Comparison of ENCODE assay signal across 1 cellular context in the genomic region with DNA sequence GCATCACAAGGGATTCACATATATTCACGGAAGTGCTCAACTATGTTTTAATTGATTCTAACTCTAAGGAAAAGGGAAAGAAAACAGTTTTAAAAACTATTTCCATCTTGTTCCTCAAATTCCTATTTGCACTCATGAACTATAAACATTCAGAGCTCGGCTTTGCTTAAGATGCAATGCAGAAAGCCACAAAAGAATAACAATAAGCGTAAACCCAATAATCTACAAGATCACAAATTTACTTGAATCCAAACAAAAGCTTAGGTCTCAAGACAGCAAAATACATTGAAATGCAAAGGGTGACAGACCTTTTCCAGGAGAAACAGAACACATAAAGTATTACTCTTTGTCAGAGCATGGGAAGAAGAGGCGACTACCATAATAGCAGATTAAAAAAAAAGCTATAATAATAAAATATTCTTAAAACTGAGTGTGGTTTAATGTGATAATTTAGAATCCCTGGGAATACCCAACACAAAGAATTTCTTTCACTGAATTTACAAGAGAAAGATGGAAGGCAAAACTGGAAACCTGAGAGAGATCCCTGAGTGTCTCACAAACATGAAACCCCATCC.
TF ChIP-seq lines count a peak whose summit lies in the region.

No MANE protein-coding gene starts in this region.

TF ChIP-seq in GM23338, 12 proteins besides CTCF, POLR2A, EP300 and RAD21:
- TF ChIP-seq REST (IDR thresholded peaks at IDR 0.05; ENCODE audit: unreplicated experiment) (no peak), JUNB (IDR thresholded peaks at IDR 0.05; ENCODE audit: unreplicated experiment) (no peak), STAT1 (IDR thresholded peaks at IDR 0.05; ENCODE audit: unreplicated experiment) (no peak), EZH2 (IDR thresholded peaks at IDR 0.05; ENCODE audit: low read depth, unreplicated experiment) (no peak), ZNF114 (CRISPR knock-in tag; IDR thresholded peaks at IDR 0.05) (no peak), ETS1 (IDR thresholded peaks at IDR 0.05) (no peak)
- TF ChIP-seq, protein P1, sequence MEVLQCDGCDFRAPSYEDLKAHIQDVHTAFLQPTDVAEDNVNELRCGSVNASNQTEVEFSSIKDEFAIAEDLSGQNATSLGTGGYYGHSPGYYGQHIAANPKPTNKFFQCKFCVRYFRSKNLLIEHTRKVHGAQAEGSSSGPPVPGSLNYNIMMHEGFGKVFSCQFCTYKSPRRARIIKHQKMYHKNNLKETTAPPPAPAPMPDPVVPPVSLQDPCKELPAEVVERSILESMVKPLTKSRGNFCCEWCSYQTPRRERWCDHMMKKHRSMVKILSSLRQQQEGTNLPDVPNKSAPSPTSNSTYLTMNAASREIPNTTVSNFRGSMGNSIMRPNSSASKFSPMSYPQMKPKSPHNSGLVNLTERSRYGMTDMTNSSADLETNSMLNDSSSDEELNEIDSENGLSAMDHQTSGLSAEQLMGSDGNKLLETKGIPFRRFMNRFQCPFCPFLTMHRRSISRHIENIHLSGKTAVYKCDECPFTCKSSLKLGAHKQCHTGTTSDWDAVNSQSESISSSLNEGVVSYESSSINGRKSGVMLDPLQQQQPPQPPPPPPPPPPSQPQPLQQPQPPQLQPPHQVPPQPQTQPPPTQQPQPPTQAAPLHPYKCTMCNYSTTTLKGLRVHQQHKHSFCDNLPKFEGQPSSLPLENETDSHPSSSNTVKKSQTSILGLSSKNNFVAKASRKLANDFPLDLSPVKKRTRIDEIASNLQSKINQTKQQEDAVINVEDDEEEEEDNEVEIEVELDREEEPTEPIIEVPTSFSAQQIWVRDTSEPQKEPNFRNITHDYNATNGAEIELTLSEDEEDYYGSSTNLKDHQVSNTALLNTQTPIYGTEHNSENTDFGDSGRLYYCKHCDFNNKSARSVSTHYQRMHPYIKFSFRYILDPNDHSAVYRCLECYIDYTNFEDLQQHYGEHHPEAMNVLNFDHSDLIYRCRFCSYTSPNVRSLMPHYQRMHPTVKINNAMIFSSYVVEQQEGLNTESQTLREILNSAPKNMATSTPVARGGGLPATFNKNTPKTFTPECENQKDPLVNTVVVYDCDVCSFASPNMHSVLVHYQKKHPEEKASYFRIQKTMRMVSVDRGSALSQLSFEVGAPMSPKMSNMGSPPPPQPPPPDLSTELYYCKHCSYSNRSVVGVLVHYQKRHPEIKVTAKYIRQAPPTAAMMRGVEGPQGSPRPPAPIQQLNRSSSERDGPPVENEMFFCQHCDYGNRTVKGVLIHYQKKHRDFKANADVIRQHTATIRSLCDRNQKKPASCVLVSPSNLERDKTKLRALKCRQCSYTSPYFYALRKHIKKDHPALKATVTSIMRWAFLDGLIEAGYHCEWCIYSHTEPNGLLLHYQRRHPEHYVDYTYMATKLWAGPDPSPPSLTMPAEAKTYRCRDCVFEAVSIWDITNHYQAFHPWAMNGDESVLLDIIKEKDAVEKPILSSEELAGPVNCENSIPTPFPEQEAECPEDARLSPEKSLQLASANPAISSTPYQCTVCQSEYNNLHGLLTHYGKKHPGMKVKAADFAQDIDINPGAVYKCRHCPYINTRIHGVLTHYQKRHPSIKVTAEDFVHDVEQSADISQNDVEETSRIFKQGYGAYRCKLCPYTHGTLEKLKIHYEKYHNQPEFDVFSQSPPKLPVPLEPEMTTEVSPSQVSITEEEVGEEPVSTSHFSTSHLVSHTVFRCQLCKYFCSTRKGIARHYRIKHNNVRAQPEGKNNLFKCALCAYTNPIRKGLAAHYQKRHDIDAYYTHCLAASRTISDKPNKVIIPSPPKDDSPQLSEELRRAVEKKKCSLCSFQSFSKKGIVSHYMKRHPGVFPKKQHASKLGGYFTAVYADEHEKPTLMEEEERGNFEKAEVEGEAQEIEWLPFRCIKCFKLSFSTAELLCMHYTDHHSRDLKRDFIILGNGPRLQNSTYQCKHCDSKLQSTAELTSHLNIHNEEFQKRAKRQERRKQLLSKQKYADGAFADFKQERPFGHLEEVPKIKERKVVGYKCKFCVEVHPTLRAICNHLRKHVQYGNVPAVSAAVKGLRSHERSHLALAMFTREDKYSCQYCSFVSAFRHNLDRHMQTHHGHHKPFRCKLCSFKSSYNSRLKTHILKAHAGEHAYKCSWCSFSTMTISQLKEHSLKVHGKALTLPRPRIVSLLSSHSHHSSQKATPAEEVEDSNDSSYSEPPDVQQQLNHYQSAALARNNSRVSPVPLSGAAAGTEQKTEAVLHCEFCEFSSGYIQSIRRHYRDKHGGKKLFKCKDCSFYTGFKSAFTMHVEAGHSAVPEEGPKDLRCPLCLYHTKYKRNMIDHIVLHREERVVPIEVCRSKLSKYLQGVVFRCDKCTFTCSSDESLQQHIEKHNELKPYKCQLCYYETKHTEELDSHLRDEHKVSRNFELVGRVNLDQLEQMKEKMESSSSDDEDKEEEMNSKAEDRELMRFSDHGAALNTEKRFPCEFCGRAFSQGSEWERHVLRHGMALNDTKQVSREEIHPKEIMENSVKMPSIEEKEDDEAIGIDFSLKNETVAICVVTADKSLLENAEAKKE (CRISPR knock-in tag; IDR thresholded peaks at IDR 0.05), result no peak
